ENCODE assay signal across 24 cellular contexts in genomic region chr17:42629420-42630009, GRCh38. TPM values are rescaled to one million over a fixed set of nuclear protein-coding genes. Genes with fewer than 3 reads are reported as not detected.
DNase-seq lines count a peak whose midpoint lies in the region; ATAC-seq and TF ChIP-seq lines count a peak whose summit lies in the region.
"Had no signal": no experiment of that assay in that cellular context is flagged by ENCODE, and none has a peak within 500 bp of the region (broad histone marks: within the 10 kb centered on the region; RNA-seq: fewer than 3 reads in every experiment).

No MANE protein-coding gene starts in this region.

- no peaks in the 10 kb centered on the region for H3K36me3 Mint-ChIP-seq in Calu3 (ENCODE audit: insufficient read depth, unreplicated experiment)
- H3K36me3 Mint-ChIP-seq: activated naive CD4-positive, alpha-beta T cell treated with anti-CD3 and anti-CD28 coated beads, Interleukin-2, amount 50 U/mL, for 72 hours had no signal

- H3K27me3 ChIP-seq in RWPE2 (ENCODE audit: insufficient read depth, poor library complexity, severe bottlenecking) (no peaks in the 10 kb centered on the region), osteoblast (ENCODE audit: insufficient read depth, low read length) (no peaks in the 10 kb centered on the region)
- H3K27me3 ChIP-seq: right atrium auricular region had no signal

- H3K9me3 Mint-ChIP-seq in Calu3 (ENCODE audit: low read depth, unreplicated experiment): no peaks in the 10 kb centered on the region
- H3K9me3 Mint-ChIP-seq: activated naive CD4-positive, alpha-beta T cell treated with anti-CD3 and anti-CD28 coated beads, Interleukin-2, amount 50 U/mL, for 72 hours; CD4-positive, alpha-beta T cell; nephron progenitor cell; T-helper 1 cell treated with Interleukin-12 subunit alpha and Interleukin-12 subunit beta and Interleukin-4 antibody, amounts not matched to agents 30 μg/mL and 1 μg/mL, for 36 hours had no signal

- DNase-seq in HUDEP-2 (lab: John Stamatoyannopoulos, UW; ENCODE audit: unreplicated experiment in 76 of 76): peak in 43 of 76 experiments; percentile 14 to 97 (median 82)
- DNase-seq in RWPE2 (ENCODE audit: low spot score): no peak
- peak; percentile 33 for DNase-seq in choroid plexus epithelial cell (ENCODE audit: low read depth)
- DNase-seq in osteoblast (ENCODE audit: insufficient read length, low spot score, missing footprints): peak; percentile 5
- DNase-seq in Calu3: no peak
- DNase-seq in stimulated activated naive CD8-positive, alpha-beta T cell treated with anti-CD3 and anti-CD28 coated beads, Interleukin-15, Interleukin-2, amounts not matched to agents 100 U/mL and 50 U/mL, for 24 hours: no peak
- DNase-seq: activated CD4-positive, alpha-beta T cell treated with anti-CD3 and anti-CD28 coated beads for 4 hours; activated T-cell treated with anti-CD3 and anti-CD28 coated beads for 4 hours; anterior cingulate cortex; caudate nucleus; CD4-positive, alpha-beta T cell; Karpas-422; NCI-H1092 treated with DMSO at 0.1 percent for 48 hours; NCI-H187 treated with DMSO at 0.1 percent for 48 hours; NCI-H526 treated with DMSO at 0.1 percent for 48 hours; nephron progenitor cell; RPMI8226; stimulated activated CD4-positive, alpha-beta T cell treated with anti-CD3 and anti-CD28 coated beads, Interleukin-2, amount 100 ng/mL, for 48 hours; substantia nigra had no signal

- CTCF ChIA-PET in Calu3 (lab: Charles Lee): no interaction called here

- no peak overlapping the region for H3K27ac Mint-ChIP-seq in Calu3 (ENCODE audit: unreplicated experiment)
- H3K27ac Mint-ChIP-seq: activated naive CD4-positive, alpha-beta T cell treated with anti-CD3 and anti-CD28 coated beads, Interleukin-2, amount 50 U/mL, for 72 hours; CD4-positive, alpha-beta T cell; nephron progenitor cell; T-helper 1 cell treated with Interleukin-12 subunit alpha and Interleukin-12 subunit beta and Interleukin-4 antibody, amounts not matched to agents 30 μg/mL and 1 μg/mL, for 36 hours had no signal

- no peak overlapping the region for H3K4me3 Mint-ChIP-seq in Calu3 (ENCODE audit: low read depth, unreplicated experiment)
- H3K4me3 Mint-ChIP-seq: CD4-positive, alpha-beta T cell; nephron progenitor cell; T-helper 1 cell treated with Interleukin-12 subunit alpha and Interleukin-12 subunit beta and Interleukin-4 antibody, amounts not matched to agents 30 μg/mL and 1 μg/mL, for 36 hours had no signal

- no peaks in the 10 kb centered on the region for H3K9me3 ChIP-seq in RWPE2 (ENCODE audit: severe bottlenecking)
- H3K9me3 ChIP-seq in osteoblast (ENCODE audit: low read depth, low read length): no peaks in the 10 kb centered on the region
- H3K9me3 ChIP-seq: right atrium auricular region had no signal

- intact Hi-C loops in Calu3 (cut with micrococcal nuclease; ENCODE audit: unreplicated experiment): no loop called here

- H3K4me3 ChIP-seq in RWPE2 (ENCODE audit: severe bottlenecking) (no peak overlapping the region), choroid plexus epithelial cell (ENCODE audit: low read depth, low read length) (no peak overlapping the region), osteoblast (ENCODE audit: insufficient read depth, low read length) (no peak overlapping the region)
- H3K4me3 ChIP-seq: right atrium auricular region had no signal

- H3K27ac ChIP-seq in RWPE2 (ENCODE audit: poor library complexity, severe bottlenecking) (peak overlapping the region; percentile 14), osteoblast (ENCODE audit: low read depth, low read length) (no peak overlapping the region)
- H3K27ac ChIP-seq: parathyroid adenoma, right atrium auricular region had no signal

- H3K4me1 ChIP-seq in RWPE2 (ENCODE audit: insufficient read depth, poor library complexity, severe bottlenecking) (peaks cover 15% of the 10 kb centered on the region), osteoblast (ENCODE audit: insufficient read depth, low read length) (no peaks in the 10 kb centered on the region)
- H3K4me1 ChIP-seq: right atrium auricular region had no signal

- no TSS peak for BruUV-seq in Calu3 (replicated peaks; lab: Mats Ljungman, UMichigan)

- H3K36me3 ChIP-seq in RWPE2 (ENCODE audit: low read depth) (no peaks in the 10 kb centered on the region), osteoblast (ENCODE audit: insufficient read depth, low read length) (no peaks in the 10 kb centered on the region)
- H3K36me3 ChIP-seq: right atrium auricular region had no signal

- TF ChIP-seq CTCF in RWPE2 (IDR thresholded peaks at IDR 0.05; ENCODE audit: poor library complexity, severe bottlenecking): no peak
- TF ChIP-seq CTCF in choroid plexus epithelial cell (conservative IDR thresholded peaks at IDR 0.05; ENCODE audit: low read depth, low read length): no peak
- no peak for TF ChIP-seq CTCF in osteoblast (IDR thresholded peaks at IDR 0.05; ENCODE audit: extremely low read depth, low read depth, low read length)
- TF ChIP-seq CTCF in Calu3 (IDR thresholded peaks at IDR 0.05; ENCODE audit: unreplicated experiment): no peak

- H3K4me2 ChIP-seq in osteoblast (ENCODE audit: insufficient read depth, low read length): no peak overlapping the region

- no peak overlapping the region for H2AFZ ChIP-seq in osteoblast (ENCODE audit: low read length)
- H2AFZ ChIP-seq: parathyroid adenoma had no signal

- H3K4me1 Mint-ChIP-seq in Calu3 (ENCODE audit: low read depth, unreplicated experiment): peaks cover under 1% of the 10 kb centered on the region

- no peaks in the 10 kb centered on the region for H3K27me3 Mint-ChIP-seq in Calu3 (ENCODE audit: unreplicated experiment)
- H3K27me3 Mint-ChIP-seq: CD4-positive, alpha-beta T cell had no signal

- no peaks in the 10 kb centered on the region for H3K79me2 ChIP-seq in osteoblast (ENCODE audit: insufficient read depth, low read length)
- H3K79me2 ChIP-seq: parathyroid adenoma had no signal

- H4K20me1 ChIP-seq in osteoblast (ENCODE audit: insufficient read depth, low read length): no peaks in the 10 kb centered on the region

- ATAC-seq in RWPE2 (ENCODE audit: low read depth) (peak; percentile 86), HG03520 (IDR thresholded peaks at IDR 0.05; ENCODE audit: unreplicated experiment) (no peak)
- ATAC-seq in stimulated activated naive CD8-positive, alpha-beta T cell treated with anti-CD3 and anti-CD28 coated beads, Interleukin-15, Interleukin-2, amounts not matched to agents 100 U/mL and 50 U/mL, for 24 hours: no peak
- ATAC-seq: activated naive CD4-positive, alpha-beta T cell treated with anti-CD3 and anti-CD28 coated beads, Interleukin-2, amount 50 U/mL, for 72 hours had no signal

RNA-seq across cellular contexts. Expression of gene TUBG1, which starts 20.0 kb away (rescaled TPM):
- total RNA-seq in osteoblast: 19.2 and 20.3 TPM in 2 replicates
- total RNA-seq in Calu3 (2022): 130 and 133 TPM in 2 replicates

RNA-seq across cellular contexts. Expression of gene RETREG3, which starts 20.3 kb away (rescaled TPM):
- 81.0 and 90.1 TPM in 2 replicates for total RNA-seq in osteoblast
- total RNA-seq in Calu3 (2022): 71.2 and 80.6 TPM in 2 replicates

RNA-seq across cellular contexts. Expression of gene TUBG2, which starts 29.6 kb away (rescaled TPM):
- 13.8 TPM in 2 replicates for total RNA-seq in osteoblast
- total RNA-seq in Calu3 (2022): 23.6 and 26.1 TPM in 2 replicates

RNA-seq across cellular contexts. Expression of gene PLEKHH3, which starts 47.3 kb away (rescaled TPM):
- total RNA-seq in osteoblast: 14.7 and 19.9 TPM in 2 replicates
- 35.2 and 45.0 TPM in 2 replicates for total RNA-seq in Calu3 (2022)

RNA-seq across cellular contexts. Expression of gene PSMC3IP, which starts 52.0 kb away (rescaled TPM):
- total RNA-seq in osteoblast: 1.8 TPM in 2 replicates
- total RNA-seq in Calu3 (2022): 31.8 and 32.4 TPM in 2 replicates

Comparison
In these comparisons a context has a peak if more than half of its experiments do, and no peak if none do; other contexts are left out.
1. DNase-seq: peak in HUDEP-2 (43 of 76), choroid plexus epithelial cell (single experiment) and osteoblast (single experiment); none in RWPE2 (single experiment), Calu3 (single experiment) and stimulated activated naive CD8-positive, alpha-beta T cell treated with anti-CD3 and anti-CD28 coated beads, Interleukin-15, Interleukin-2, amounts not matched to agents 100 U/mL and 50 U/mL, for 24 hours (single experiment).